32 cellular contexts compared by ENCODE assay signal in the genomic region with DNA sequence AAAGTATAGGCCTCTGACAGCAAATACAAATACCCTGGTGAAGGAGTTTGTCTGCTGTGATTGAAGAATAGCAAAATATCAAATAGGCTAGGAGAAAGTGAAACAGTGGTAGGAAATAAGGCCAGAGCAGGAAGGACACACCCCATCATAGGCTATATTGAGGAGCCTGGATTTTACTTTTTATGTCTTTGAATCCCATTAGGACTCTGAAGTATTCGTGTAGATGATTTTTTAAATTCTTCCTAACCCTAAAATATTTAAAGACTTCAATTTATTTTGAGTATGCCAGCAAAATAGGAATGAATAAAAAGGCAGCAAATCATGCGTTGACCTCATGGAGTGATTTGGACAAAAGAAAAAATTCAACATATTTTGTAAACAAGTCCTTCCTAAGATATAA.
"Had no signal": no experiment of that assay in that cellular context is flagged by ENCODE, and none has a peak within 500 bp of the region (broad histone marks: within the 10 kb centered on the region; RNA-seq: fewer than 3 reads in every experiment).

No MANE protein-coding gene starts in this region.

- H3K27ac Mint-ChIP-seq: activated CD4-positive, alpha-beta memory T cell treated with anti-CD3 and anti-CD28 coated beads for 36 hours; activated CD4-positive, alpha-beta T cell treated with anti-CD3 and anti-CD28 coated beads, Interleukin-2, amount 10 ng/mL, durations not matched to agents 24 days and 14 days; activated T-helper 1 cell treated with anti-CD3 and anti-CD28 coated beads, Interleukin-12 subunit alpha, Interleukin-12 subunit beta, Interleukin-2, Interleukin-4 antibody, amounts not matched to agents 30 ng/mL and 10 ng/mL and 1 ng/mL, durations not matched to agents 14 hours and 24 hours and 36 hours; immature natural killer cell; memory B cell; natural killer cell; progenitor cell of endocrine pancreas; stimulated activated effector memory CD8-positive, alpha-beta T cell treated with anti-CD3 and anti-CD28 coated beads, Interleukin-12 subunit alpha, Interleukin-12 subunit beta, amount 100 ng/mL, for 72 hours; stimulated activated naive CD8-positive, alpha-beta T cell treated with anti-CD3 and anti-CD28 coated beads, Interleukin-15, Interleukin-2, amounts not matched to agents 100 ng/mL and 50 ng/mL, for 24 hours; type B pancreatic cell had no signal

- H3K27ac ChIP-seq: breast epithelium, foreskin keratinocyte, heart left ventricle, ovary, thoracic aorta, vagina had no signal

- H3K27me3 Mint-ChIP-seq: activated CD4-positive, alpha-beta memory T cell treated with anti-CD3 and anti-CD28 coated beads for 36 hours; activated CD4-positive, alpha-beta T cell treated with anti-CD3 and anti-CD28 coated beads, Interleukin-2, amount 10 ng/mL, durations not matched to agents 24 days and 14 days; memory B cell; progenitor cell of endocrine pancreas; stimulated activated naive CD8-positive, alpha-beta T cell treated with anti-CD3 and anti-CD28 coated beads, Interleukin-15, Interleukin-2, amounts not matched to agents 100 ng/mL and 50 ng/mL, for 24 hours; type B pancreatic cell had no signal

- H3K4me1 Mint-ChIP-seq: activated CD4-positive, alpha-beta T cell treated with anti-CD3 and anti-CD28 coated beads, Interleukin-2, amount 10 ng/mL, durations not matched to agents 24 days and 14 days; immature natural killer cell; memory B cell; natural killer cell; stimulated activated effector memory CD8-positive, alpha-beta T cell treated with anti-CD3 and anti-CD28 coated beads, Interleukin-12 subunit alpha, Interleukin-12 subunit beta, amount 100 ng/mL, for 72 hours had no signal

- DNase-seq: activated CD4-positive, alpha-beta memory T cell treated with anti-CD3 and anti-CD28 coated beads for 36 hours; activated CD4-positive, alpha-beta T cell treated with anti-CD3 and anti-CD28 coated beads, Interleukin-2, amount 10 ng/mL, durations not matched to agents 24 days and 14 days; activated CD4-positive, CD25-positive, alpha-beta regulatory T cell treated with anti-CD3 and anti-CD28 coated beads, Interleukin-2, amount 50 U/mL, for 72 hours; activated CD8-positive, alpha-beta memory T cell treated with anti-CD3 and anti-CD28 coated beads, Interleukin-2, amount 50 U/mL, for 4 hours; activated effector memory CD4-positive, alpha-beta T cell treated with anti-CD3 and anti-CD28 coated beads, Interleukin-2, amount 50 U/mL, for 16 hours; activated naive CD4-positive, alpha-beta T cell treated with anti-CD3 and anti-CD28 coated beads, Interleukin-2, amount 50 U/mL, for 16 hours; activated T-cell treated with anti-CD3 and anti-CD28 coated beads, Interleukin-2, amount 50 U/mL, for 1 hour; amygdala; central memory CD4-positive, alpha-beta T cell; foreskin keratinocyte; heart left ventricle; hypothalamus; immature natural killer cell; kidney; left colon; midbrain; natural killer cell; ovary; retina; small intestine; stimulated activated CD4-positive, alpha-beta T cell treated with anti-CD3 and anti-CD28 coated beads, Interleukin-4, amount 100 ng/mL, for 24 hours; T-helper 2 cell had no signal

- H3K4me3 ChIP-seq: breast epithelium, heart left ventricle, ovary, thoracic aorta, vagina had no signal

- H3K36me3 Mint-ChIP-seq: activated CD4-positive, alpha-beta memory T cell treated with anti-CD3 and anti-CD28 coated beads for 36 hours; immature natural killer cell; memory B cell; natural killer cell; stimulated activated effector memory CD8-positive, alpha-beta T cell treated with anti-CD3 and anti-CD28 coated beads, Interleukin-12 subunit alpha, Interleukin-12 subunit beta, amount 100 ng/mL, for 72 hours; type B pancreatic cell had no signal

- H3K4me1 ChIP-seq: breast epithelium, heart left ventricle, vagina had no signal

- H3K9me3 ChIP-seq: breast epithelium, heart left ventricle, ovary, thoracic aorta, vagina had no signal

- H3K27me3 ChIP-seq: breast epithelium, foreskin keratinocyte, heart left ventricle, ovary, vagina had no signal

- H3K36me3 ChIP-seq: breast epithelium, heart left ventricle, ovary, thoracic aorta, vagina had no signal

- H3K4me3 Mint-ChIP-seq: activated CD4-positive, alpha-beta memory T cell treated with anti-CD3 and anti-CD28 coated beads for 36 hours; activated CD4-positive, alpha-beta T cell treated with anti-CD3 and anti-CD28 coated beads, Interleukin-2, amount 10 ng/mL, durations not matched to agents 24 days and 14 days; activated T-helper 1 cell treated with anti-CD3 and anti-CD28 coated beads, Interleukin-12 subunit alpha, Interleukin-12 subunit beta, Interleukin-2, Interleukin-4 antibody, amounts not matched to agents 30 ng/mL and 10 ng/mL and 1 ng/mL, durations not matched to agents 14 hours and 24 hours and 36 hours; immature natural killer cell; memory B cell; natural killer cell; stimulated activated effector memory CD8-positive, alpha-beta T cell treated with anti-CD3 and anti-CD28 coated beads, Interleukin-12 subunit alpha, Interleukin-12 subunit beta, amount 100 ng/mL, for 72 hours; stimulated activated naive CD8-positive, alpha-beta T cell treated with anti-CD3 and anti-CD28 coated beads, Interleukin-15, Interleukin-2, amounts not matched to agents 100 ng/mL and 50 ng/mL, for 24 hours; type B pancreatic cell had no signal

- H3K9me3 Mint-ChIP-seq: activated CD4-positive, alpha-beta T cell treated with anti-CD3 and anti-CD28 coated beads, Interleukin-2, amount 10 ng/mL, durations not matched to agents 24 days and 14 days; activated T-helper 1 cell treated with anti-CD3 and anti-CD28 coated beads, Interleukin-12 subunit alpha, Interleukin-12 subunit beta, Interleukin-2, Interleukin-4 antibody, amounts not matched to agents 30 ng/mL and 10 ng/mL and 1 ng/mL, durations not matched to agents 14 hours and 24 hours and 36 hours; stimulated activated naive CD8-positive, alpha-beta T cell treated with anti-CD3 and anti-CD28 coated beads, Interleukin-15, Interleukin-2, amounts not matched to agents 100 ng/mL and 50 ng/mL, for 24 hours; type B pancreatic cell had no signal

- ATAC-seq: foreskin keratinocyte; heart left ventricle; left colon; natural killer cell; sciatic nerve; stimulated activated effector memory CD8-positive, alpha-beta T cell treated with anti-CD3 and anti-CD28 coated beads, Interleukin-12 subunit alpha, Interleukin-12 subunit beta, amount 100 ng/mL, for 72 hours had no signal
